13 cellular contexts compared by ENCODE assay signal in genomic region chr6:44446626-44447297, GRCh38. TPM values are rescaled to one million over a fixed set of nuclear protein-coding genes. Genes with fewer than 3 reads are reported as not detected.
DNase-seq lines count a peak whose midpoint lies in the region; ATAC-seq and TF ChIP-seq lines count a peak whose summit lies in the region.
"Had no signal": no experiment of that assay in that cellular context is flagged by ENCODE, and none has a peak within 500 bp of the region (broad histone marks: within the 10 kb centered on the region; RNA-seq: fewer than 3 reads in every experiment).

No MANE protein-coding gene starts in this region.

- TF ChIP-seq POLR2A in gastrocnemius medialis (IDR thresholded peaks at IDR 0.05) (no peak), uterus (IDR thresholded peaks at IDR 0.05) (no peak)

- H3K9me3 ChIP-seq in T-helper 17 cell (ENCODE audit: control insufficient read depth, low read length, poor library complexity, severe bottlenecking): peaks cover 6% of the 10 kb centered on the region
- H3K9me3 ChIP-seq in gastrocnemius medialis: peaks cover 0 to 3% (median 0%) of the 10 kb centered on the region in 3 donors
- H3K9me3 ChIP-seq in uterus: no peaks in the 10 kb centered on the region
- H3K9me3 ChIP-seq: BE2C had no signal

- no peaks in the 10 kb centered on the region for H3K27me3 Mint-ChIP-seq in HFFc6 (ENCODE audit: insufficient read depth)
- H3K27me3 Mint-ChIP-seq in T-helper 17 cell: no peaks in the 10 kb centered on the region

- TF ChIP-seq CTCF in HFFc6 (IDR thresholded peaks at IDR 0.05) (no peak), gastrocnemius medialis (IDR thresholded peaks at IDR 0.05 in 4 of 5, conservative IDR thresholded peaks at IDR 0.05 in 1 of 5) (no peak), uterus (IDR thresholded peaks at IDR 0.05) (no peak)

- H3K4me3 Mint-ChIP-seq in HFFc6 (no peak overlapping the region), T-helper 17 cell (no peak overlapping the region)

- H3K36me3 ChIP-seq in ACC112 (ENCODE audit: insufficient read depth, low read length) (peaks cover 36% of the 10 kb centered on the region), gastrocnemius medialis (peaks cover 0 to 48% of the 10 kb centered on the region in 2 donors), uterus (no peaks in the 10 kb centered on the region)

- ATAC-seq in T-helper 17 cell: no peak
- ATAC-seq in gastrocnemius medialis: no peak
- ATAC-seq: psoas muscle had no signal

- H3K79me2 ChIP-seq in ACC112 (ENCODE audit: control insufficient read depth, insufficient read depth, low read length, unreplicated experiment): peaks cover 6% of the 10 kb centered on the region

- DNase-seq in HFFc6 (peak; percentile 78), T-helper 17 cell (no peak), glomerular visceral epithelial cell (ENCODE audit: extremely low spot score) (peak; percentile 41), NCI-H1436 (lab: John Stamatoyannopoulos, UW) (no peak), gastrocnemius medialis (no peak), uterus (no peak)
- DNase-seq in activated CD4-positive, alpha-beta T cell treated with anti-CD3 and anti-CD28 coated beads, Interleukin-2, amount 50 U/mL, for 4 hours: no peak
- DNase-seq: BE2C, NCI-H1048, psoas muscle, T1000 had no signal

- in situ Hi-C loops in gastrocnemius medialis (cut with MboI; ENCODE audit: low sequenced_read_pairs in 4 of 4): no loop called here

- H3K27ac Mint-ChIP-seq in HFFc6: peak overlapping the region; percentile 70
- peak overlapping the region; percentile 39 for H3K27ac Mint-ChIP-seq in T-helper 17 cell

- H3K27ac ChIP-seq in ACC112 (ENCODE audit: low read depth, low read length) (peak overlapping the region; percentile 56), gastrocnemius medialis (no peak overlapping the region), uterus (no peak overlapping the region)
- H3K27ac ChIP-seq: esophagus muscularis mucosa, psoas muscle had no signal

- intact Hi-C loops in gastrocnemius medialis (cut with DNase I; ENCODE audit: low total_unique reads): no loop called here
- intact Hi-C loops in uterus (cut with DNase I; ENCODE audit: low total_unique reads): no loop called here

- no peaks in the 10 kb centered on the region for H3K27me3 ChIP-seq in ACC112 (ENCODE audit: insufficient read depth, low read length)
- H3K27me3 ChIP-seq in gastrocnemius medialis: no peaks in the 10 kb centered on the region
- H3K27me3 ChIP-seq in uterus: no peaks in the 10 kb centered on the region
- H3K27me3 ChIP-seq: BE2C, esophagus muscularis mucosa had no signal

- peaks cover 49% of the 10 kb centered on the region for H3K36me3 Mint-ChIP-seq in HFFc6 (ENCODE audit: low read depth)
- H3K36me3 Mint-ChIP-seq in T-helper 17 cell (ENCODE audit: low read depth): peaks cover 8% of the 10 kb centered on the region

- H3K4me1 Mint-ChIP-seq in HFFc6 (ENCODE audit: low read depth) (peaks cover 33% of the 10 kb centered on the region), T-helper 17 cell (peaks cover 8% of the 10 kb centered on the region)

- H2AFZ ChIP-seq in ACC112 (ENCODE audit: low read length, unreplicated experiment): no peak overlapping the region

- H3K4me3 ChIP-seq in ACC112 (ENCODE audit: low read depth, low read length): no peak overlapping the region
- no peak overlapping the region for H3K4me3 ChIP-seq in gastrocnemius medialis
- H3K4me3 ChIP-seq in uterus: no peak overlapping the region
- H3K4me3 ChIP-seq: esophagus muscularis mucosa, psoas muscle had no signal

- H3K4me1 ChIP-seq in ACC112 (ENCODE audit: control insufficient read depth, insufficient read depth, low read length, unreplicated experiment) (peaks cover 26% of the 10 kb centered on the region), gastrocnemius medialis (peaks cover 14 to 16% of the 10 kb centered on the region in 2 donors), uterus (no peaks in the 10 kb centered on the region)

- peaks cover 10% of the 10 kb centered on the region for H3K9me3 Mint-ChIP-seq in HFFc6

RNA-seq across cellular contexts. Expression of gene CDC5L, which starts 59.3 kb away (rescaled TPM):
- 10 to 100 TPM; 17.9 to 23.5 (median 21.6) TPM for total RNA-seq in HFFc6 (2021; fragmentation: NEBNext Ultra II Directional; extraction: Animal tissue kit (Norgen Biotek cat#: 25700))
- total RNA-seq in T-helper 17 cell (10 to 100 TPM; 17.8 to 24.7 TPM), gastrocnemius medialis (10 to 100 TPM; 26.3 to 30.3 (median 27.7) TPM), uterus (10 to 100 TPM in 3 of 4 donors, 1 to 10 TPM in 1; 8.7 to 42.0 (median 20.0) TPM)

Comparison
In these comparisons a context has a peak if more than half of its experiments do, and no peak if none do; other contexts are left out.
1. DNase-seq: peak in HFFc6 (single experiment) and glomerular visceral epithelial cell (single experiment); none in T-helper 17 cell (0 of 3), NCI-H1436 (single experiment), gastrocnemius medialis (0 of 2), activated CD4-positive, alpha-beta T cell treated with anti-CD3 and anti-CD28 coated beads, Interleukin-2, amount 50 U/mL, for 4 hours (0 of 2) and uterus (0 of 2).